11 cellular contexts compared by ENCODE assay signal in genomic region chr5:120231563-120231962, GRCh38.
"Had no signal": no experiment of that assay in that cellular context is flagged by ENCODE, and none has a peak within 500 bp of the region (broad histone marks: within the 10 kb centered on the region; RNA-seq: fewer than 3 reads in every experiment).

No MANE protein-coding gene starts in this region.

- H3K4me2 ChIP-seq: GM23338 had no signal

- H3K4me3 ChIP-seq: GM23248, GM23338, HAP-1 had no signal

- H3K9ac ChIP-seq: GM23248 had no signal

- DNase-seq: GM23248, GOT3, H7, H9, HCEC 1CT, HFFc6 had no signal

- ATAC-seq: GM23338, HCT116 had no signal

- H3K36me3 ChIP-seq: HAP-1 had no signal

- H3K4me1 ChIP-seq: HAP-1 had no signal

- FAIRE-seq: H1, H54 had no signal

- H3K9me3 ChIP-seq: HAP-1 had no signal

- H3K27ac ChIP-seq: GM23248 had no signal

- H2AFZ ChIP-seq: GM23248, GM23338 had no signal
